In genomic region chr1:37932759-37933158, GRCh38 we compare ENCODE assay signal across 1 cellular context.
A peak's percentile ranks its signal among the peaks of the same experiment; 100 is the strongest.
TF ChIP-seq lines count a peak whose summit lies in the region.

No MANE protein-coding gene starts in this region.

TF ChIP-seq in IMR-90, 13 proteins besides CTCF, POLR2A, EP300 and RAD21:
- no peak for TF ChIP-seq MAFK (IDR thresholded peaks at IDR 0.05; ENCODE audit: low read depth, low read length)
- peak; percentile 34; the same call in 1 of the 2 replicates for TF ChIP-seq BHLHE40 (IDR thresholded peaks at IDR 0.05; ENCODE audit: low read depth, low read length)
- TF ChIP-seq CEBPB (IDR thresholded peaks at IDR 0.05; ENCODE audit: low read depth, low read length): peak; percentile 26; the same call in 1 of the 2 replicates
- TF ChIP-seq FOS (IDR thresholded peaks at IDR 0.05; ENCODE audit: low read depth, low read length): peak; percentile 74
- TF ChIP-seq SMC3 (IDR thresholded peaks at IDR 0.05; ENCODE audit: low read depth, low read length): no peak
- TF ChIP-seq MAZ (IDR thresholded peaks at IDR 0.05; ENCODE audit: borderline replicate concordance, low read depth, low read length): no peak
- no peak for TF ChIP-seq NFE2L2 (IDR thresholded peaks at IDR 0.05; ENCODE audit: low read depth, low read length)
- no peak for TF ChIP-seq ELK1 (IDR thresholded peaks at IDR 0.05; ENCODE audit: borderline replicate concordance, low read depth, low read length)
TF ChIP-seq in IMR-90: peak in this region for 3.
